ENCODE assay signal across 21 cellular contexts in genomic region chr1:20492751-20493150, GRCh38. TPM values are rescaled to one million over a fixed set of nuclear protein-coding genes. Genes with fewer than 3 reads are reported as not detected.
"Had no signal": no experiment of that assay in that cellular context is flagged by ENCODE, and none has a peak within 500 bp of the region (broad histone marks: within the 10 kb centered on the region; RNA-seq: fewer than 3 reads in every experiment).

No MANE protein-coding gene starts in this region.

- FAIRE-seq: colon, endometrium, frontal cortex, small intestine had no signal

- H3K4me3 ChIP-seq: body of pancreas had no signal

- DNase-seq: activated CD4-positive, alpha-beta T cell treated with anti-CD3 and anti-CD28 coated beads for 1 hour; activated gamma-delta T cell; amniotic stem cell; body of pancreas; caudate nucleus; erythroblast; head of caudate nucleus; left ventricle myocardium superior; small intestine; stimulated activated CD4-positive, alpha-beta T cell treated with anti-CD3 and anti-CD28 coated beads, Interleukin-15, amount 100 ng/mL, for 24 hours; stimulated activated CD4-positive, alpha-beta T cell treated with anti-CD3 and anti-CD28 coated beads, Interleukin-2, amount 100 ng/mL, for 48 hours; T-helper 17 cell; trophoblast cell; WERI-Rb-1 had no signal

- H3K4me3 Mint-ChIP-seq: stimulated activated naive CD8-positive, alpha-beta T cell treated with anti-CD3 and anti-CD28 coated beads, Interleukin-15, Interleukin-2, amounts not matched to agents 100 ng/mL and 50 ng/mL, for 24 hours; T-helper 17 cell had no signal

- H3K9me3 Mint-ChIP-seq: activated naive CD4-positive, alpha-beta T cell treated with anti-CD3 and anti-CD28 coated beads, Interleukin-2, amount 50 U/mL, for 72 hours; stimulated activated naive CD8-positive, alpha-beta T cell treated with anti-CD3 and anti-CD28 coated beads, Interleukin-15, Interleukin-2, amounts not matched to agents 100 ng/mL and 50 ng/mL, for 24 hours had no signal

- H3K27ac Mint-ChIP-seq: progenitor cell of endocrine pancreas; stimulated activated naive CD8-positive, alpha-beta T cell treated with anti-CD3 and anti-CD28 coated beads, Interleukin-15, Interleukin-2, amounts not matched to agents 100 ng/mL and 50 ng/mL, for 24 hours; T-helper 17 cell had no signal

- H3K27ac ChIP-seq: body of pancreas, WERI-Rb-1 had no signal

- ATAC-seq: activated naive CD4-positive, alpha-beta T cell treated with anti-CD3 and anti-CD28 coated beads, Interleukin-2, amount 50 U/mL, for 72 hours; body of pancreas; T-helper 17 cell had no signal

- H3K27me3 ChIP-seq: body of pancreas had no signal

- H3K9me3 ChIP-seq: body of pancreas had no signal

RNA-seq across cellular contexts. Expression of gene FAM43B, which starts 59.6 kb away (rescaled TPM):
- total RNA-seq: activated naive CD4-positive, alpha-beta T cell treated with anti-CD3 and anti-CD28 coated beads, Interleukin-2, amount 50 U/mL, for 72 hours; mononuclear cell; T-helper 17 cell had no signal
